8 cellular contexts compared by ENCODE assay signal in the genomic region with DNA sequence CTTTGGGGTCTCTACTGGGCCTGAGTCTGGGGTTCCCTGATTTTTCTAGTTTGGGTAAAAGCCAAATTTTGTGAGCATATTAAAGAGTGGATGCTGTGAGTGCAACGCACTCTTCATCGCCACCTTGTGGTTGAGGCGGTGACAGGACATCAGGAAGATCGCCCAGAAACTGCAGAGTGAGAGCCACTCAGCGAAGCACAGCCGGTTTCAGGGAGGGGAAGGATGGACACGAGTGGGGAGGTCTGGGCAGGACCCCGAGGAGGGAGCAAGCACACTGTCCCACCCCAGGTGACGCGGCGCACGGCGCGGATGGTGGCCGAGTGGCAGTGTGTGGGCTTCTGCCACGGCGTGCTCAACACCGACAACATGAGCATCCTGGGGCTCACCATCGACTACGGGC. TPM values are rescaled to one million over a fixed set of nuclear protein-coding genes. Genes with fewer than 3 reads are reported as not detected.
DNase-seq lines count a peak whose midpoint lies in the region; ATAC-seq and TF ChIP-seq lines count a peak whose summit lies in the region.

No MANE protein-coding gene starts in this region.

- H3K36me3 ChIP-seq in Peyer's patch, result peaks cover 0 to 75% (median 0%) of the 10 kb centered on the region in 3 donors

- no peak overlapping the region for H3K4me3 ChIP-seq in Peyer's patch

- H3K27me3 ChIP-seq in Peyer's patch, result no peaks in the 10 kb centered on the region

- H3K9me3 ChIP-seq in Peyer's patch, result no peaks in the 10 kb centered on the region

- peak; percentile 39 to 61 for DNase-seq in AML-193 (lab: John Stamatoyannopoulos, UW)
- peak; percentile 80 for DNase-seq in GM19240 (ENCODE audit: insufficient read length, low spot score)
- DNase-seq in Peyer's patch, result peak; percentile 72 to 88 (median 72)
- peak in 3 of 4 experiments; percentile 38 to 60 (median 41) for DNase-seq in activated naive CD4-positive, alpha-beta T cell (lab: John Stamatoyannopoulos, UW)
- DNase-seq in globus pallidus (ENCODE audit: low spot score), result peak; percentile 54
- DNase-seq in putamen (ENCODE audit: low spot score), result peak; percentile 54
- no peak for DNase-seq in NCI-H446 treated with DMSO at 0.1 percent for 48 hours (lab: John Stamatoyannopoulos, UW)

- no peak for ATAC-seq in HG03196 (IDR thresholded peaks at IDR 0.05; ENCODE audit: unreplicated experiment)

- TF ChIP-seq POLR2A in Peyer's patch (IDR thresholded peaks at IDR 0.05), result no peak

- no peak overlapping the region for H3K27ac ChIP-seq in Peyer's patch

- H3K4me1 ChIP-seq in Peyer's patch, result peaks cover 0 to 10% (median 0%) of the 10 kb centered on the region in 4 donors

- peak; percentile 73 to 85 (median 83) for TF ChIP-seq CTCF in Peyer's patch (IDR thresholded peaks at IDR 0.05)

RNA-seq across cellular contexts. Expression of a gene that starts 9.1 kb away (rescaled TPM):
- 100 to 1,000 TPM in 1 of 4 donors, 10 to 100 TPM in 3; 48.7 to 101 (median 74.0) TPM for total RNA-seq in Peyer's patch

RNA-seq across cellular contexts. Expression of a gene that starts 24.2 kb away (rescaled TPM):
- 100 to 1,000 TPM in 1 of 4 donors, 10 to 100 TPM in 3; 44.0 to 111 (median 86.3) TPM for total RNA-seq in Peyer's patch

RNA-seq across cellular contexts. Expression of a gene that starts 34.9 kb away (rescaled TPM):
- total RNA-seq in Peyer's patch, result 100 to 1,000 TPM in 2 of 4 donors, 10 to 100 TPM in 2; 51.5 to 163 (median 111) TPM

RNA-seq across cellular contexts. Expression of a gene that starts 39.4 kb away (rescaled TPM):
- under 1 TPM in 1 of 4 donors, not detected in 3; 0.40 TPM for total RNA-seq in Peyer's patch

RNA-seq across cellular contexts. Expression of a gene that starts 41.2 kb away (rescaled TPM):
- total RNA-seq in Peyer's patch, result 100 to 1,000 TPM in 3 of 4 donors, 10 to 100 TPM in 1; 57.3 to 165 (median 119) TPM
